39 cellular contexts compared by ENCODE assay signal in genomic region chr3:30154853-30155252, GRCh38.
"Had no signal": no experiment of that assay in that cellular context is flagged by ENCODE, and none has a peak within 500 bp of the region (broad histone marks: within the 10 kb centered on the region; RNA-seq: fewer than 3 reads in every experiment).

No MANE protein-coding gene starts in this region.

- H3K4me1 ChIP-seq: adrenal gland, body of pancreas, breast epithelium had no signal

- H3K27ac Mint-ChIP-seq: activated naive CD4-positive, alpha-beta T cell treated with anti-CD3 and anti-CD28 coated beads for 36 hours; activated naive CD4-positive, alpha-beta T cell treated with anti-CD3 and anti-CD28 coated beads, Interleukin-2, amount 10 ng/mL, durations not matched to agents 7 days and 5 days; activated naive CD4-positive, alpha-beta T cell treated with anti-CD3 and anti-CD28 coated beads, Interleukin-2, amount 50 U/mL, for 24 hours; activated naive CD4-positive, alpha-beta T cell treated with anti-CD3 and anti-CD28 coated beads, Interleukin-2, amount 50 U/mL, for 72 hours; activated naive CD8-positive, alpha-beta T cell; activated naive CD8-positive, alpha-beta T cell treated with anti-CD3 and anti-CD28 coated beads for 36 hours; activated naive CD8-positive, alpha-beta T cell treated with anti-CD3 and anti-CD28 coated beads, Interleukin-2, amount 10 ng/mL, durations not matched to agents 7 days and 5 days; activated naive CD8-positive, alpha-beta T cell treated with anti-CD3 and anti-CD28 coated beads, Interleukin-2, amount 50 U/mL, for 24 hours; activated T-cell treated with anti-CD3 and anti-CD28 coated beads, Interleukin-2, amount 50 U/mL, for 24 hours; activated T-cell treated with anti-CD3 and anti-CD28 coated beads, Interleukin-2, amount 50 U/mL, for 72 hours; activated T-helper 1 cell treated with anti-CD3 and anti-CD28 coated beads, Interleukin-12 subunit alpha, Interleukin-12 subunit beta, Interleukin-2, Interleukin-4 antibody, amounts not matched to agents 30 ng/mL and 10 ng/mL and 1 ng/mL, durations not matched to agents 14 hours and 24 hours and 36 hours; activated T-helper 17 cell treated with anti-CD3 and anti-CD28 coated beads, Interleukin-2, amount 50 U/mL, for 72 hours; activated T-helper 2 cell treated with anti-CD3 and anti-CD28 coated beads, Interferon-gamma antibody, Interleukin-2, Interleukin-4, amounts not matched to agents 10 μg/mL and 5 μg/mL and 100 μg/mL, durations not matched to agents 14 hours and 24 hours and 36 hours; brain had no signal

- DNase-seq: activated effector memory CD4-positive, alpha-beta T cell treated with anti-CD3 and anti-CD28 coated beads, Interleukin-2, amount 50 U/mL, for 16 hours; activated effector memory CD4-positive, alpha-beta T cell treated with Interleukin-2 at 50 U/mL for 16 hours; activated gamma-delta T cell; activated gamma-delta T cell treated with Interleukin-2 at 50 U/mL for 16 hours; activated naive CD4-positive, alpha-beta T cell; activated naive CD4-positive, alpha-beta T cell treated with anti-CD3 and anti-CD28 coated beads for 36 hours; activated naive CD4-positive, alpha-beta T cell treated with anti-CD3 and anti-CD28 coated beads, Interleukin-2, amount 10 ng/mL, durations not matched to agents 7 days and 5 days; activated naive CD4-positive, alpha-beta T cell treated with anti-CD3 and anti-CD28 coated beads, Interleukin-2, amount 50 U/mL, for 16 hours; activated naive CD4-positive, alpha-beta T cell treated with Interleukin-2 at 50 U/mL for 16 hours; activated naive CD8-positive, alpha-beta T cell treated with anti-CD3 and anti-CD28 coated beads for 36 hours; activated naive CD8-positive, alpha-beta T cell treated with anti-CD3 and anti-CD28 coated beads, Interleukin-2, amount 10 ng/mL, durations not matched to agents 7 days and 5 days; activated naive CD8-positive, alpha-beta T cell treated with anti-CD3 and anti-CD28 coated beads, Interleukin-2, amount 50 U/mL, for 24 hours; activated T-cell treated with anti-CD3 and anti-CD28 coated beads for 4 hours; activated T-cell treated with anti-CD3 and anti-CD28 coated beads, Interleukin-2, amount 50 U/mL, for 1 hour; activated T-cell treated with anti-CD3 and anti-CD28 coated beads, Interleukin-2, amount 50 U/mL, for 24 hours; activated T-cell treated with anti-CD3 and anti-CD28 coated beads, Interleukin-2, amount 50 U/mL, for 4 hours; activated T-cell treated with anti-CD3 and anti-CD28 coated beads, Interleukin-2, amount 50 U/mL, for 48 hours; activated T-cell treated with anti-CD3 and anti-CD28 coated beads, Interleukin-2, amount 50 U/mL, for 72 hours; adrenal gland; amniotic stem cell; amygdala; anterior cingulate cortex; aorta; body of pancreas; brain microvascular endothelial cell; caudate nucleus; central memory CD4-positive, alpha-beta T cell; cerebellar nuclear complex had no signal

- H3K27me3 ChIP-seq: adrenal gland, ascending aorta, body of pancreas, brain microvascular endothelial cell, breast epithelium, cardiac muscle cell had no signal

- H3K9me3 ChIP-seq: adrenal gland, ascending aorta, body of pancreas, breast epithelium had no signal

- H3K27me3 Mint-ChIP-seq: activated naive CD4-positive, alpha-beta T cell treated with anti-CD3 and anti-CD28 coated beads, Interleukin-2, amount 10 ng/mL, durations not matched to agents 7 days and 5 days; activated naive CD4-positive, alpha-beta T cell treated with anti-CD3 and anti-CD28 coated beads, Interleukin-2, amount 50 U/mL, for 24 hours; activated naive CD8-positive, alpha-beta T cell treated with anti-CD3 and anti-CD28 coated beads for 36 hours; activated naive CD8-positive, alpha-beta T cell treated with anti-CD3 and anti-CD28 coated beads, Interleukin-2, amount 10 ng/mL, durations not matched to agents 7 days and 5 days; activated naive CD8-positive, alpha-beta T cell treated with anti-CD3 and anti-CD28 coated beads, Interleukin-2, amount 50 U/mL, for 24 hours; activated T-cell treated with anti-CD3 and anti-CD28 coated beads, Interleukin-2, amount 50 U/mL, for 24 hours; brain had no signal

- ATAC-seq: activated naive CD4-positive, alpha-beta T cell treated with anti-CD3 and anti-CD28 coated beads, Interleukin-2, amount 50 U/mL, for 72 hours; activated naive CD8-positive, alpha-beta T cell treated with anti-CD3 and anti-CD28 coated beads, Interleukin-2, amount 50 U/mL, for 24 hours; activated T-cell treated with anti-CD3 and anti-CD28 coated beads, Interleukin-2, amount 50 U/mL, for 4 hours; activated T-cell treated with anti-CD3 and anti-CD28 coated beads, Interleukin-2, amount 50 U/mL, for 72 hours; activated T-helper 17 cell treated with anti-CD3 and anti-CD28 coated beads, Interleukin-2, amount 50 U/mL, for 72 hours; body of pancreas had no signal

- H3K9me3 Mint-ChIP-seq: activated naive CD4-positive, alpha-beta T cell treated with anti-CD3 and anti-CD28 coated beads for 36 hours; activated naive CD4-positive, alpha-beta T cell treated with anti-CD3 and anti-CD28 coated beads, Interleukin-2, amount 10 ng/mL, durations not matched to agents 7 days and 5 days; activated naive CD4-positive, alpha-beta T cell treated with anti-CD3 and anti-CD28 coated beads, Interleukin-2, amount 50 U/mL, for 24 hours; activated naive CD4-positive, alpha-beta T cell treated with anti-CD3 and anti-CD28 coated beads, Interleukin-2, amount 50 U/mL, for 72 hours; activated naive CD8-positive, alpha-beta T cell treated with anti-CD3 and anti-CD28 coated beads, Interleukin-2, amount 50 U/mL, for 24 hours; activated T-cell treated with anti-CD3 and anti-CD28 coated beads, Interleukin-2, amount 50 U/mL, for 24 hours; activated T-cell treated with anti-CD3 and anti-CD28 coated beads, Interleukin-2, amount 50 U/mL, for 4 hours; activated T-cell treated with anti-CD3 and anti-CD28 coated beads, Interleukin-2, amount 50 U/mL, for 72 hours; activated T-helper 1 cell treated with anti-CD3 and anti-CD28 coated beads, Interleukin-12 subunit alpha, Interleukin-12 subunit beta, Interleukin-2, Interleukin-4 antibody, amounts not matched to agents 30 ng/mL and 10 ng/mL and 1 ng/mL, durations not matched to agents 14 hours and 24 hours and 36 hours; activated T-helper 17 cell treated with anti-CD3 and anti-CD28 coated beads, Interleukin-2, amount 50 U/mL, for 72 hours; activated T-helper 2 cell treated with anti-CD3 and anti-CD28 coated beads, Interferon-gamma antibody, Interleukin-2, Interleukin-4, amounts not matched to agents 10 μg/mL and 5 μg/mL and 100 μg/mL, durations not matched to agents 14 hours and 24 hours and 36 hours; central memory CD8-positive, alpha-beta T cell had no signal

- H3K4me3 Mint-ChIP-seq: activated naive CD4-positive, alpha-beta T cell treated with anti-CD3 and anti-CD28 coated beads for 36 hours; activated naive CD4-positive, alpha-beta T cell treated with anti-CD3 and anti-CD28 coated beads, Interleukin-2, amount 10 ng/mL, durations not matched to agents 7 days and 5 days; activated naive CD4-positive, alpha-beta T cell treated with anti-CD3 and anti-CD28 coated beads, Interleukin-2, amount 50 U/mL, for 24 hours; activated naive CD8-positive, alpha-beta T cell; activated naive CD8-positive, alpha-beta T cell treated with anti-CD3 and anti-CD28 coated beads for 36 hours; activated naive CD8-positive, alpha-beta T cell treated with anti-CD3 and anti-CD28 coated beads, Interleukin-2, amount 10 ng/mL, durations not matched to agents 7 days and 5 days; activated naive CD8-positive, alpha-beta T cell treated with anti-CD3 and anti-CD28 coated beads, Interleukin-2, amount 50 U/mL, for 24 hours; activated T-cell treated with anti-CD3 and anti-CD28 coated beads, Interleukin-2, amount 50 U/mL, for 24 hours; activated T-cell treated with anti-CD3 and anti-CD28 coated beads, Interleukin-2, amount 50 U/mL, for 4 hours; activated T-cell treated with anti-CD3 and anti-CD28 coated beads, Interleukin-2, amount 50 U/mL, for 72 hours; activated T-helper 1 cell treated with anti-CD3 and anti-CD28 coated beads, Interleukin-12 subunit alpha, Interleukin-12 subunit beta, Interleukin-2, Interleukin-4 antibody, amounts not matched to agents 30 ng/mL and 10 ng/mL and 1 ng/mL, durations not matched to agents 14 hours and 24 hours and 36 hours; activated T-helper 17 cell treated with anti-CD3 and anti-CD28 coated beads, Interleukin-2, amount 50 U/mL, for 72 hours; brain; central memory CD8-positive, alpha-beta T cell had no signal

- H3K4me1 Mint-ChIP-seq: activated naive CD4-positive, alpha-beta T cell treated with anti-CD3 and anti-CD28 coated beads, Interleukin-2, amount 10 ng/mL, durations not matched to agents 7 days and 5 days; activated naive CD4-positive, alpha-beta T cell treated with anti-CD3 and anti-CD28 coated beads, Interleukin-2, amount 50 U/mL, for 24 hours; activated naive CD8-positive, alpha-beta T cell treated with anti-CD3 and anti-CD28 coated beads for 36 hours; activated naive CD8-positive, alpha-beta T cell treated with anti-CD3 and anti-CD28 coated beads, Interleukin-2, amount 50 U/mL, for 24 hours; activated T-helper 17 cell treated with anti-CD3 and anti-CD28 coated beads, Interleukin-2, amount 50 U/mL, for 72 hours; brain; central memory CD8-positive, alpha-beta T cell had no signal

- H3K36me3 ChIP-seq: adrenal gland, ascending aorta, brain microvascular endothelial cell, breast epithelium, cardiac muscle cell had no signal

- H3K36me3 Mint-ChIP-seq: activated naive CD4-positive, alpha-beta T cell treated with anti-CD3 and anti-CD28 coated beads, Interleukin-2, amount 10 ng/mL, durations not matched to agents 7 days and 5 days; activated naive CD4-positive, alpha-beta T cell treated with anti-CD3 and anti-CD28 coated beads, Interleukin-2, amount 50 U/mL, for 24 hours; activated naive CD4-positive, alpha-beta T cell treated with anti-CD3 and anti-CD28 coated beads, Interleukin-2, amount 50 U/mL, for 72 hours; activated naive CD8-positive, alpha-beta T cell; activated naive CD8-positive, alpha-beta T cell treated with anti-CD3 and anti-CD28 coated beads for 36 hours; activated naive CD8-positive, alpha-beta T cell treated with anti-CD3 and anti-CD28 coated beads, Interleukin-2, amount 10 ng/mL, durations not matched to agents 7 days and 5 days; brain had no signal

- H3K4me3 ChIP-seq: adrenal gland, ascending aorta, body of pancreas, breast epithelium, cardiac muscle cell had no signal

- H3K27ac ChIP-seq: adrenal gland, ascending aorta, body of pancreas, brain microvascular endothelial cell, breast epithelium, cardiac muscle cell had no signal
